Comparison of ENCODE assay signal across 27 cellular contexts in the genomic region with DNA sequence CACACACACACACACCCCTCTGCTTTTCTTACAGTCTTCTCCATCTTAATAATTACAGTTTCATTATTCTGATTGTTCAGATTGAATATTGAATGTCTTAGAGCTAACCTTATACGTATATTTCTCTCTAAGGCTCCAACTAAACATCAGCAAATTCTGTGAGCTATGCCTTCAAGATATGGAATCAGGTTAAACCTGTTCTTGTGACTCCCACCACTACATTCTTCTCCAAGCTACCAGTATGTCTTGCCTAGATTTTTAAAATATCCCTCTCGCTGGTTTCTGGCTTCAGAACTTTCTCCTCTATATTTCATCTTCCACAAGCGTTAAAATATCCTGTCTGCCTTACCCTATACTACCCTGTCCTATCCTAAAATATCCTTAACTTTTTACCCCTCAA.
"Had no signal": no experiment of that assay in that cellular context is flagged by ENCODE, and none has a peak within 500 bp of the region (broad histone marks: within the 10 kb centered on the region; RNA-seq: fewer than 3 reads in every experiment).

No MANE protein-coding gene starts in this region.

- H3K27ac ChIP-seq: heart right ventricle, left ventricle myocardium inferior, neutrophil, ovary, prostate gland, skin epidermis, spleen, suprapubic skin, thoracic aorta, tibial artery, upper lobe of left lung, vagina had no signal

- H3K4me1 Mint-ChIP-seq: memory B cell; naive thymus-derived CD8-positive, alpha-beta T cell; nephron; neural crest cell; stimulated activated naive B cell treated with anti-CD40 and anti-IgM and Interleukin-4, amounts not matched to agents 10 μg/mL and 1 μg/mL and 100 μg/mL, for 72 hours had no signal

- H3K4me1 ChIP-seq: heart right ventricle, left ventricle myocardium inferior, prostate gland, spleen, suprapubic skin, tibial artery, upper lobe of left lung, vagina had no signal

- H3K9me3 Mint-ChIP-seq: nephron, neural crest cell had no signal

- H3K36me3 Mint-ChIP-seq: memory B cell; stimulated activated naive B cell treated with anti-CD40 and anti-IgM and Interleukin-4, amounts not matched to agents 10 μg/mL and 1 μg/mL and 100 μg/mL, for 72 hours had no signal

- DNase-seq: heart right ventricle; hippocampal formation; kidney; left colon; left ventricle myocardium inferior; naive thymus-derived CD8-positive, alpha-beta T cell; occipital lobe; ovary; retina; right cardiac atrium; spleen; stimulated activated CD4-positive, alpha-beta T cell treated with anti-CD3 and anti-CD28 coated beads, Interleukin-2, amount 100 ng/mL, for 48 hours; stimulated activated naive B cell treated with anti-CD40 and anti-IgM and Interleukin-4, amounts not matched to agents 10 μg/mL and 1 μg/mL and 100 μg/mL, for 72 hours; stimulated activated naive CD8-positive, alpha-beta T cell treated with anti-CD3 and anti-CD28 coated beads, Interleukin-15, Interleukin-2, amounts not matched to agents 100 U/mL and 50 U/mL, for 24 hours; tibial artery; upper lobe of left lung had no signal

- H3K4me3 Mint-ChIP-seq: memory B cell; naive thymus-derived CD8-positive, alpha-beta T cell; nephron; neural crest cell; stimulated activated naive B cell treated with anti-CD40 and anti-IgM and Interleukin-4, amounts not matched to agents 10 μg/mL and 1 μg/mL and 100 μg/mL, for 72 hours had no signal

- H3K27me3 ChIP-seq: heart right ventricle, neutrophil, ovary, spleen, suprapubic skin, tibial artery, upper lobe of left lung, vagina had no signal

- FAIRE-seq: kidney had no signal

- H3K4me3 ChIP-seq: heart right ventricle, left ventricle myocardium inferior, lung, ovary, prostate gland, skin epidermis, spleen, suprapubic skin, thoracic aorta, tibial artery, upper lobe of left lung, vagina had no signal

- H3K9me3 ChIP-seq: heart right ventricle, left ventricle myocardium inferior, neutrophil, ovary, prostate gland, suprapubic skin, thoracic aorta, tibial artery, upper lobe of left lung, vagina had no signal

- H3K27ac Mint-ChIP-seq: memory B cell; naive thymus-derived CD8-positive, alpha-beta T cell; nephron; stimulated activated naive B cell treated with anti-CD40 and anti-IgM and Interleukin-4, amounts not matched to agents 10 μg/mL and 1 μg/mL and 100 μg/mL, for 72 hours had no signal

- H3K36me3 ChIP-seq: heart right ventricle, left ventricle myocardium inferior, neutrophil, ovary, prostate gland, spleen, suprapubic skin, thoracic aorta, tibial artery, upper lobe of left lung, vagina had no signal

- H3K27me3 Mint-ChIP-seq: memory B cell; naive thymus-derived CD8-positive, alpha-beta T cell; stimulated activated naive B cell treated with anti-CD40 and anti-IgM and Interleukin-4, amounts not matched to agents 10 μg/mL and 1 μg/mL and 100 μg/mL, for 72 hours had no signal

- ATAC-seq: heart right ventricle; left colon; naive thymus-derived CD8-positive, alpha-beta T cell; right cardiac atrium; sciatic nerve; stimulated activated naive B cell treated with anti-CD40 and anti-IgM and Interleukin-4, amounts not matched to agents 10 μg/mL and 1 μg/mL and 100 μg/mL, for 72 hours; stimulated activated naive CD8-positive, alpha-beta T cell treated with anti-CD3 and anti-CD28 coated beads, Interleukin-15, Interleukin-2, amounts not matched to agents 100 U/mL and 50 U/mL, for 24 hours had no signal
